21 cellular contexts compared by ENCODE assay signal in genomic region chr1:217907504-217907903, GRCh38.
DNase-seq lines count a peak whose midpoint lies in the region; ATAC-seq, FAIRE-seq and TF ChIP-seq lines count a peak whose summit lies in the region.
"Had no signal": no experiment of that assay in that cellular context is flagged by ENCODE, and none has a peak within 500 bp of the region (broad histone marks: within the 10 kb centered on the region; RNA-seq: fewer than 3 reads in every experiment).

No MANE protein-coding gene starts in this region.

- H3K9me2 ChIP-seq in MM.1S (replicated peaks; ENCODE audit: insufficient read depth, low read length): no peaks in the 10 kb centered on the region

- DNase-seq in A549 (ENCODE audit: low read depth in 1 of 2, low spot score in 1 of 2) (peak; percentile 8 to 36), H4 (ENCODE audit: low spot score) (peak; percentile 31), OCI-M1 (lab: John Stamatoyannopoulos, UW) (peak; percentile 49), erythroblast (lab: John Stamatoyannopoulos, UW) (peak; percentile 1 to 54), GM13977 (ENCODE audit: low spot score) (no peak), MM.1S (no peak), SHP77 treated with DMSO at 0.1 percent for 48 hours (lab: John Stamatoyannopoulos, UW) (no peak)
- no peak for DNase-seq in activated effector memory CD4-positive, alpha-beta T cell treated with anti-CD3 and anti-CD28 coated beads, Interleukin-2, amount 50 U/mL, for 16 hours
- DNase-seq: adrenal gland; cerebellar nuclear complex; endodermal cell; GDM1; NCI-H1048; NCI-H69; stimulated activated CD4-positive, alpha-beta T cell treated with anti-CD3 and anti-CD28 coated beads, Interleukin-15, amount 100 ng/mL, for 24 hours had no signal

- CTCF ChIA-PET in A549 (lab: Yijun Ruan, JAX): no interaction called here

- H3K27ac ChIP-seq in A549 (no peak overlapping the region), MM.1S (ENCODE audit: low read length) (no peak overlapping the region)
- H3K27ac ChIP-seq: adrenal gland, gastroesophageal sphincter had no signal

- TF ChIP-seq POLR2A in A549 (IDR thresholded peaks at IDR 0.05; ENCODE audit: low read length) (no peak), erythroblast (IDR thresholded peaks at IDR 0.05; ENCODE audit: low read length) (no peak)

- H3K9me3 ChIP-seq in A549: no peaks in the 10 kb centered on the region
- no peaks in the 10 kb centered on the region for H3K9me3 ChIP-seq in MM.1S (replicated peaks; ENCODE audit: insufficient read depth, low read length)
- H3K9me3 ChIP-seq: adrenal gland, gastroesophageal sphincter had no signal

- POLR2A ChIA-PET in A549 (lab: Yijun Ruan, JAX): no interaction called here

- no peak overlapping the region for H3K9ac ChIP-seq in MM.1S (ENCODE audit: low read length)

- no peak; a peak in 1 of 6 replicates for ATAC-seq in A549
- ATAC-seq: activated T-helper 17 cell treated with anti-CD3 and anti-CD28 coated beads, Interleukin-2, amount 50 U/mL, for 72 hours; gastroesophageal sphincter; natural killer cell treated with Interleukin-12 subunit alpha and Interleukin-12 subunit beta and Interleukin-15 and Interleukin-18, amount 100 ng/mL, for 72 hours; WTC11 had no signal

- TF ChIP-seq CTCF in A549 (IDR thresholded peaks at IDR 0.05) (no peak), GM13977 (IDR thresholded peaks at IDR 0.05; ENCODE audit: extremely low read depth, insufficient read depth, missing control alignments) (no peak), MM.1S (IDR thresholded peaks at IDR 0.05; ENCODE audit: low read length) (no peak)

- H3K4me2 ChIP-seq in A549: no peak overlapping the region
- H3K4me2 ChIP-seq in MM.1S (ENCODE audit: low read depth, low read length): no peak overlapping the region

- H3K36me3 ChIP-seq in MM.1S (replicated peaks; ENCODE audit: insufficient read depth, low read length): no peaks in the 10 kb centered on the region
- H3K36me3 ChIP-seq: adrenal gland, gastroesophageal sphincter had no signal

- 21% methylated on average over 2 of the region's 2 CpGs for WGBS in A549 (ENCODE audit: missing lambda C conversion rate)

- TF ChIP-seq RAD21 in A549 (conservative IDR thresholded peaks at IDR 0.05 in 1 of 2, IDR thresholded peaks at IDR 0.05 in 1 of 2): no peak

- no peak for TF ChIP-seq EP300 in A549 (IDR thresholded peaks at IDR 0.05)

- in situ Hi-C loops in GM13977 (cut with MboI; ENCODE audit: low pct_unique_long_range_greater_than_20kb, low sequenced_read_pairs, unreplicated experiment): no loop called here

- H3K79me2 ChIP-seq in MM.1S (ENCODE audit: low read length): no peaks in the 10 kb centered on the region

- no peak for FAIRE-seq in A549 (lab: Jason Lieb, UNC)
- FAIRE-seq: H54 had no signal

- H3K27me3 ChIP-seq in MM.1S (replicated peaks; ENCODE audit: insufficient read depth, low read length): no peaks in the 10 kb centered on the region
- H3K27me3 ChIP-seq: adrenal gland, gastroesophageal sphincter had no signal

- H3K4me1 ChIP-seq in A549: no peaks in the 10 kb centered on the region
- no peaks in the 10 kb centered on the region for H3K4me1 ChIP-seq in MM.1S (ENCODE audit: low read length)
- H3K4me1 ChIP-seq: adrenal gland, gastroesophageal sphincter had no signal

- H4K20me1 ChIP-seq in MM.1S (ENCODE audit: insufficient read depth, low read length): no peaks in the 10 kb centered on the region

- H3K4me3 ChIP-seq in A549 (no peak overlapping the region), MM.1S (ENCODE audit: low read length) (no peak overlapping the region)
- H3K4me3 ChIP-seq: adrenal gland, gastroesophageal sphincter, lung had no signal

- no peak overlapping the region for H2AFZ ChIP-seq in MM.1S (ENCODE audit: low read length)

- no peaks in the 10 kb centered on the region for H3F3A ChIP-seq in MM.1S (ENCODE audit: insufficient read depth, low read length)

TF ChIP-seq in A549, 52 proteins besides CTCF, POLR2A, EP300 and RAD21:
- no peak for TF ChIP-seq RNF2 (IDR thresholded peaks at IDR 0.05; ENCODE audit: borderline replicate concordance, low read depth)
- TF ChIP-seq MAFK (IDR thresholded peaks at IDR 0.05; ENCODE audit: partially characterized antibody): peak; percentile 80
- no peak for TF ChIP-seq EHF (CRISPR knock-in tag; IDR thresholded peaks at IDR 0.05)
- no peak for TF ChIP-seq FOSL2 (IDR thresholded peaks at IDR 0.05)
- peak; percentile 22; the same call in 1 of the 2 replicates for TF ChIP-seq FOSL2 (CRISPR knock-in tag; IDR thresholded peaks at IDR 0.05)

Comparison
In these comparisons a context has a peak if more than half of its experiments do, and no peak if none do; other contexts are left out.
1. DNase-seq: peak in A549 (2 of 2), H4 (single experiment), OCI-M1 (single experiment) and erythroblast (2 of 2); none in GM13977 (single experiment), activated effector memory CD4-positive, alpha-beta T cell treated with anti-CD3 and anti-CD28 coated beads, Interleukin-2, amount 50 U/mL, for 16 hours (single experiment), MM.1S (single experiment) and SHP77 treated with DMSO at 0.1 percent for 48 hours (single experiment).